Comparison of ENCODE assay signal across 20 cellular contexts in genomic region chr9:75858497-75859092, GRCh38. TPM values are rescaled to one million over a fixed set of nuclear protein-coding genes. Genes with fewer than 3 reads are reported as not detected.
DNase-seq lines count a peak whose midpoint lies in the region; ATAC-seq and TF ChIP-seq lines count a peak whose summit lies in the region.
"Had no signal": no experiment of that assay in that cellular context is flagged by ENCODE, and none has a peak within 500 bp of the region (broad histone marks: within the 10 kb centered on the region; RNA-seq: fewer than 3 reads in every experiment).

No MANE protein-coding gene starts in this region.

- ATAC-seq in right cardiac atrium = peak; percentile 40 to 62
- ATAC-seq in left ventricle myocardium superior = no peak
- peak; percentile 56 for ATAC-seq in GM18907 (IDR thresholded peaks at IDR 0.05; ENCODE audit: unreplicated experiment)
- peak; percentile 48 for ATAC-seq in HG02870 (IDR thresholded peaks at IDR 0.05; ENCODE audit: unreplicated experiment)
- ATAC-seq: CD8-positive, alpha-beta T cell; HCT116; Right ventricle myocardium inferior; T-cell had no signal

- DNase-seq in right cardiac atrium (no peak), left ventricle myocardium superior (no peak), neural crest cell (ENCODE audit: low read depth, low spot score) (no peak), middle frontal gyrus (ENCODE audit: extremely low spot score, low spot score) (no peak), sigmoid colon (no peak)
- no peak for DNase-seq in NK-92 treated with Interleukin-12 subunit alpha and Interleukin-12 subunit beta, amount 100 ng/mL, for 24 hours (lab: John Stamatoyannopoulos, UW)
- DNase-seq: 8988T; CD8-positive, alpha-beta T cell; GM23248; NCI-H1436 treated with DMSO at 0.1 percent for 48 hours; NCI-H2227 treated with DMSO at 0.1 percent for 48 hours; Peyer's patch; T-cell; T-helper 9 cell had no signal

- H3K27me3 ChIP-seq in right cardiac atrium (ENCODE audit: control insufficient read depth, insufficient read depth) = no peaks in the 10 kb centered on the region
- no peaks in the 10 kb centered on the region for H3K27me3 ChIP-seq in sigmoid colon
- H3K27me3 ChIP-seq: Peyer's patch had no signal

- no peak for TF ChIP-seq EP300 in sigmoid colon (IDR thresholded peaks at IDR 0.05)

- no peak overlapping the region for H3K27ac ChIP-seq in right cardiac atrium (ENCODE audit: low read length)
- H3K27ac ChIP-seq in sigmoid colon = no peak overlapping the region
- H3K27ac ChIP-seq: GM23248, KMS-11, Peyer's patch, SK-N-MC had no signal

- WGBS in right cardiac atrium = 68% methylated on average over 3 of the region's 3 CpGs
- 80 to 83% methylated on average over 3 of the region's 3 CpGs for WGBS in sigmoid colon, 2 donors

- H3K4me1 ChIP-seq in right cardiac atrium (ENCODE audit: control insufficient read depth, insufficient read depth, low read length) (no peaks in the 10 kb centered on the region), sigmoid colon (no peaks in the 10 kb centered on the region)
- H3K4me1 ChIP-seq: Peyer's patch had no signal

- H3K4me3 Mint-ChIP-seq in neural crest cell = no peak overlapping the region
- H3K4me3 Mint-ChIP-seq: CD8-positive, alpha-beta T cell; T-cell had no signal

- TF ChIP-seq CTCF in neural crest cell (conservative IDR thresholded peaks at IDR 0.05) = no peak
- TF ChIP-seq CTCF in sigmoid colon (IDR thresholded peaks at IDR 0.05) = no peak

- H3K4me3 ChIP-seq in right cardiac atrium (ENCODE audit: low read length) = no peak overlapping the region
- H3K4me3 ChIP-seq in sigmoid colon = no peak overlapping the region
- H3K4me3 ChIP-seq: GM23248, Peyer's patch, SK-N-MC had no signal

- peaks cover 2% of the 10 kb centered on the region for H3K27me3 Mint-ChIP-seq in neural crest cell (ENCODE audit: low read depth)

- no peaks in the 10 kb centered on the region for H3K9me3 Mint-ChIP-seq in neural crest cell
- H3K9me3 Mint-ChIP-seq: CD8-positive, alpha-beta T cell; T-cell had no signal

- no peaks in the 10 kb centered on the region for H3K36me3 Mint-ChIP-seq in neural crest cell (ENCODE audit: low read depth)
- H3K36me3 Mint-ChIP-seq: CD8-positive, alpha-beta T cell; T-cell had no signal

- TF ChIP-seq POLR2A in sigmoid colon (IDR thresholded peaks at IDR 0.05) = no peak

- intact Hi-C loops in right cardiac atrium (cut with DNase I) (loop anchor here in 2 of 4 donors (5.0 to 10.0 kb wide), 3 partner anchors 244 to 594 kb away; no protein-coding TSS in a partner anchor), left ventricle myocardium superior (cut with micrococcal nuclease) (loop anchor here (5.0 to 10.0 kb wide), 2 partner anchors 524 to 591 kb away; no protein-coding TSS in a partner anchor), sigmoid colon (cut with DNase I) (no loop called here)

- no peaks in the 10 kb centered on the region for H3K9me3 ChIP-seq in right cardiac atrium (ENCODE audit: control insufficient read depth, low read length)
- H3K9me3 ChIP-seq in sigmoid colon = no peaks in the 10 kb centered on the region
- H3K9me3 ChIP-seq: Peyer's patch had no signal

- no peaks in the 10 kb centered on the region for H3K36me3 ChIP-seq in sigmoid colon
- H3K36me3 ChIP-seq: Peyer's patch had no signal

- peak overlapping the region; percentile 36 for H3K27ac Mint-ChIP-seq in neural crest cell (ENCODE audit: unreplicated experiment)
- H3K27ac Mint-ChIP-seq: CD8-positive, alpha-beta T cell; T-cell had no signal

- H3K4me1 Mint-ChIP-seq in neural crest cell = no peaks in the 10 kb centered on the region
- H3K4me1 Mint-ChIP-seq: T-cell had no signal

RNA-seq across cellular contexts. Expression of gene PCSK5, which starts 31.9 kb away (rescaled TPM):
- total RNA-seq in right cardiac atrium = 1 to 10 TPM; 4.9 to 7.6 (median 5.8) TPM
- polyA plus RNA-seq in right cardiac atrium = 2.6 TPM
- 4.1 TPM for total RNA-seq in left ventricle myocardium superior
- 2.7 and 3.1 TPM in 2 replicates for total RNA-seq in neural crest cell
- 10 to 100 TPM in 2 of 4 donors, 1 to 10 TPM in 2; 8.1 to 23.5 (median 11.3) TPM for total RNA-seq in sigmoid colon
- polyA plus RNA-seq in sigmoid colon = 1 to 10 TPM; 2.4 to 9.5 (median 2.8) TPM
